ENCODE assay signal across 8 cellular contexts in genomic region chr1:207831517-207832327, GRCh38.
DNase-seq lines count a peak whose midpoint lies in the region; ATAC-seq and TF ChIP-seq lines count a peak whose summit lies in the region.

No MANE protein-coding gene starts in this region.

- ATAC-seq in GM19025 (IDR thresholded peaks at IDR 0.05; ENCODE audit: low read depth, unreplicated experiment) (peak; percentile 92), HG03045 (IDR thresholded peaks at IDR 0.05; ENCODE audit: unreplicated experiment) (peak; percentile 89), upper lobe of left lung (ENCODE audit: low FRiP score in 2 of 2) (no peak)

- H3K36me3 ChIP-seq in upper lobe of left lung (peaks cover 0 to 2% (median 0%) of the 10 kb centered on the region in 4 donors), SJCRH30 (no peaks in the 10 kb centered on the region)

- peak; percentile 70 to 72 for DNase-seq in activated T-cell treated with anti-CD3 and anti-CD28 coated beads, Interleukin-2, amount 50 U/mL, for 48 hours
- DNase-seq in kidney tubule cell (ENCODE audit: low spot score) (peak; percentile 70), upper lobe of left lung (no peak), NCI-H82 (lab: John Stamatoyannopoulos, UW) (no peak), NCI-H2196 treated with DMSO at 0.1 percent for 48 hours (lab: John Stamatoyannopoulos, UW; ENCODE audit: unreplicated experiment) (no peak), SJCRH30 (no peak)

- TF ChIP-seq EP300 in upper lobe of left lung (IDR thresholded peaks at IDR 0.05) = no peak

- no peaks in the 10 kb centered on the region for H3K9me3 ChIP-seq in upper lobe of left lung
- H3K9me3 ChIP-seq in SJCRH30 (replicated peaks) = no peaks in the 10 kb centered on the region

- no peak for TF ChIP-seq POLR2A in upper lobe of left lung (IDR thresholded peaks at IDR 0.05)

- H3K4me1 ChIP-seq in upper lobe of left lung (peaks cover 60 to 90% (median 74%) of the 10 kb centered on the region in 4 donors), SJCRH30 (no peaks in the 10 kb centered on the region)

- H3K27ac ChIP-seq in upper lobe of left lung = peak overlapping the region; percentile 27 to 98 (median 84)
- H3K27ac ChIP-seq in SJCRH30 = no peak overlapping the region

- H3K4me3 ChIP-seq in upper lobe of left lung (no peak overlapping the region), SJCRH30 (no peak overlapping the region)

- WGBS in upper lobe of left lung, 2 donors = 38 to 47% methylated on average over 6 to 9 of the region's 9 CpGs

- no peak for TF ChIP-seq CTCF in upper lobe of left lung (IDR thresholded peaks at IDR 0.05)

- H3K27me3 ChIP-seq in upper lobe of left lung (no peaks in the 10 kb centered on the region), SJCRH30 (no peaks in the 10 kb centered on the region)

Comparison
In these comparisons a context has a peak if more than half of its experiments do, and no peak if none do; other contexts are left out.
1. ATAC-seq: peak in GM19025 (single experiment) and HG03045 (single experiment); none in upper lobe of left lung (0 of 2).
2. DNase-seq: peak in activated T-cell treated with anti-CD3 and anti-CD28 coated beads, Interleukin-2, amount 50 U/mL, for 48 hours (2 of 2) and kidney tubule cell (single experiment); none in upper lobe of left lung (0 of 2), NCI-H82 (single experiment), NCI-H2196 treated with DMSO at 0.1 percent for 48 hours (single experiment) and SJCRH30 (0 of 2).